24 cellular contexts compared by ENCODE assay signal in genomic region chr3:158974905-158975304, GRCh38.
"Had no signal": no experiment of that assay in that cellular context is flagged by ENCODE, and none has a peak within 500 bp of the region (broad histone marks: within the 10 kb centered on the region; RNA-seq: fewer than 3 reads in every experiment).

No MANE protein-coding gene starts in this region.

- H3K27ac ChIP-seq: left lung, ovary, right atrium auricular region, right lobe of liver, stomach, testis, thyroid gland, transverse colon, upper lobe of left lung, vagina had no signal

- H3K9me3 ChIP-seq: left lung, mucosa of descending colon, ovary, right atrium auricular region, right lobe of liver, stomach, testis, thyroid gland, transverse colon, upper lobe of left lung, vagina had no signal

- H3K4me2 ChIP-seq: smooth muscle cell had no signal

- H3K36me3 ChIP-seq: left lung, ovary, right atrium auricular region, right lobe of liver, stomach, thyroid gland, transverse colon, upper lobe of left lung, vagina had no signal

- DNase-seq: hypothalamus; immature natural killer cell; kidney; left colon; left lung; midbrain; mucosa of descending colon; naive thymus-derived CD4-positive, alpha-beta T cell; ovary; right lobe of liver; stimulated activated CD4-positive, alpha-beta T cell treated with anti-CD3 and anti-CD28 coated beads, Interleukin-1b, Interleukin-23, amount 100 ng/mL, for 48 hours; stimulated activated CD4-positive, alpha-beta T cell treated with anti-CD3 and anti-CD28 coated beads, Interleukin-2, amount 100 ng/mL, for 48 hours; stimulated activated naive B cell treated with anti-CD40 and anti-IgM and Interleukin-4, amounts not matched to agents 10 μg/mL and 1 μg/mL and 100 μg/mL, for 72 hours; stimulated activated naive CD8-positive, alpha-beta T cell treated with anti-CD3 and anti-CD28 coated beads, Interleukin-15, Interleukin-2, amounts not matched to agents 100 U/mL and 50 U/mL, for 24 hours; stomach; testis; thyroid gland; transverse colon; upper lobe of left lung had no signal

- H3K4me1 ChIP-seq: left lung, right atrium auricular region, right lobe of liver, stomach, testis, thyroid gland, transverse colon, upper lobe of left lung, vagina had no signal

- H3K4me3 ChIP-seq: left lung, lung, mucosa of descending colon, ovary, right atrium auricular region, right lobe of liver, smooth muscle cell, stomach, testis, thyroid gland, transverse colon, upper lobe of left lung, vagina had no signal

- H3K27me3 ChIP-seq: left lung, ovary, right atrium auricular region, right lobe of liver, stomach, testis, thyroid gland, transverse colon, upper lobe of left lung, vagina had no signal

- ATAC-seq: left colon; left lung; mucosa of descending colon; naive thymus-derived CD4-positive, alpha-beta T cell; natural killer cell treated with Interleukin-12 subunit alpha and Interleukin-12 subunit beta and Interleukin-15 and Interleukin-18, amount 100 ng/mL, for 72 hours; right lobe of liver; stimulated activated naive B cell treated with anti-CD40 and anti-IgM and Interleukin-4, amounts not matched to agents 10 μg/mL and 1 μg/mL and 100 μg/mL, for 72 hours; stimulated activated naive CD8-positive, alpha-beta T cell treated with anti-CD3 and anti-CD28 coated beads, Interleukin-15, Interleukin-2, amounts not matched to agents 100 U/mL and 50 U/mL, for 24 hours had no signal
